8 cellular contexts compared by ENCODE assay signal in genomic region chr5:62779010-62779422, GRCh38.
A peak's percentile ranks its signal among the peaks of the same experiment; 100 is the strongest.
DNase-seq lines count a peak whose midpoint lies in the region; ATAC-seq and TF ChIP-seq lines count a peak whose summit lies in the region.

No MANE protein-coding gene starts in this region.

- H3K27ac Mint-ChIP-seq in activated CD4-positive, alpha-beta T cell treated with anti-CD3 and anti-CD28 coated beads, Interleukin-2, amount 10 ng/mL, durations not matched to agents 24 days and 14 days, result no peak overlapping the region

- TF ChIP-seq POLR2A in body of pancreas (IDR thresholded peaks at IDR 0.05), result no peak

- intact Hi-C loops in activated CD4-positive, alpha-beta T cell treated with anti-CD3 and anti-CD28 coated beads, Interleukin-2, amount 10 ng/mL, durations not matched to agents 24 days and 14 days (cut with micrococcal nuclease), result loop anchor here (1.0 to 10.0 kb wide), 4 partner anchors 319 to 574 kb away; no protein-coding TSS in a partner anchor
- intact Hi-C loops in body of pancreas (cut with DNase I), result no loop called here

- peak; percentile 55 for ATAC-seq in HG02885 (IDR thresholded peaks at IDR 0.05; ENCODE audit: poor library complexity, unreplicated experiment)
- peak; percentile 60 for ATAC-seq in body of pancreas

- no peaks in the 10 kb centered on the region for H3K36me3 Mint-ChIP-seq in activated CD4-positive, alpha-beta T cell treated with anti-CD3 and anti-CD28 coated beads, Interleukin-2, amount 10 ng/mL, durations not matched to agents 24 days and 14 days (ENCODE audit: low read depth)

- no peaks in the 10 kb centered on the region for H3K36me3 ChIP-seq in body of pancreas (replicated peaks in 1 of 2; ENCODE audit: insufficient read depth in 1 of 2, low read depth in 2 of 2)

- H3K4me1 ChIP-seq in body of pancreas, result no peaks in the 10 kb centered on the region

- H3K9me3 Mint-ChIP-seq in activated CD4-positive, alpha-beta T cell treated with anti-CD3 and anti-CD28 coated beads, Interleukin-2, amount 10 ng/mL, durations not matched to agents 24 days and 14 days, result no peaks in the 10 kb centered on the region

- no peaks in the 10 kb centered on the region for H3K27me3 ChIP-seq in body of pancreas

- no peaks in the 10 kb centered on the region for H3K9me3 ChIP-seq in body of pancreas

- H3K4me3 ChIP-seq in body of pancreas, result no peak overlapping the region

- H3K27ac ChIP-seq in body of pancreas, result no peak overlapping the region

- peak; percentile 30 to 66 (median 59) for TF ChIP-seq CTCF in body of pancreas (IDR thresholded peaks at IDR 0.05)

- peak; percentile 64 for DNase-seq in activated CD4-positive, alpha-beta T cell treated with anti-CD3 and anti-CD28 coated beads, Interleukin-2, amount 10 ng/mL, durations not matched to agents 24 days and 14 days
- no peak for DNase-seq in activated CD4-positive, alpha-beta T cell treated with anti-CD3 and anti-CD28 coated beads for 48 hours
- peak; percentile 10 for DNase-seq in NCI-H510A (lab: John Stamatoyannopoulos, UW)
- DNase-seq in body of pancreas, result peak in 2 of 4 donors; percentile 13 to 23
- DNase-seq in inferior parietal cortex (ENCODE audit: extremely low spot score), result peak; percentile 69
- peak; percentile 34 for DNase-seq in stromal cell of bone marrow (ENCODE audit: low read depth)
- DNase-seq in ureter (ENCODE audit: low spot score), result no peak

- 20% methylated on average over 5 of the region's 5 CpGs for WGBS in body of pancreas, 2 donors

- no peak overlapping the region for H3K4me3 Mint-ChIP-seq in activated CD4-positive, alpha-beta T cell treated with anti-CD3 and anti-CD28 coated beads, Interleukin-2, amount 10 ng/mL, durations not matched to agents 24 days and 14 days

- peaks cover 10% of the 10 kb centered on the region for H3K4me1 Mint-ChIP-seq in activated CD4-positive, alpha-beta T cell treated with anti-CD3 and anti-CD28 coated beads, Interleukin-2, amount 10 ng/mL, durations not matched to agents 24 days and 14 days

- H3K27me3 Mint-ChIP-seq in activated CD4-positive, alpha-beta T cell treated with anti-CD3 and anti-CD28 coated beads, Interleukin-2, amount 10 ng/mL, durations not matched to agents 24 days and 14 days, result peaks cover 2% of the 10 kb centered on the region

Comparison
In these comparisons a context has a peak if more than half of its experiments do, and no peak if none do; other contexts are left out.
1. DNase-seq: peak in activated CD4-positive, alpha-beta T cell treated with anti-CD3 and anti-CD28 coated beads, Interleukin-2, amount 10 ng/mL, durations not matched to agents 24 days and 14 days (single experiment), NCI-H510A (single experiment), inferior parietal cortex (single experiment) and stromal cell of bone marrow (single experiment); none in activated CD4-positive, alpha-beta T cell treated with anti-CD3 and anti-CD28 coated beads for 48 hours (single experiment) and ureter (single experiment).